In the genomic region with DNA sequence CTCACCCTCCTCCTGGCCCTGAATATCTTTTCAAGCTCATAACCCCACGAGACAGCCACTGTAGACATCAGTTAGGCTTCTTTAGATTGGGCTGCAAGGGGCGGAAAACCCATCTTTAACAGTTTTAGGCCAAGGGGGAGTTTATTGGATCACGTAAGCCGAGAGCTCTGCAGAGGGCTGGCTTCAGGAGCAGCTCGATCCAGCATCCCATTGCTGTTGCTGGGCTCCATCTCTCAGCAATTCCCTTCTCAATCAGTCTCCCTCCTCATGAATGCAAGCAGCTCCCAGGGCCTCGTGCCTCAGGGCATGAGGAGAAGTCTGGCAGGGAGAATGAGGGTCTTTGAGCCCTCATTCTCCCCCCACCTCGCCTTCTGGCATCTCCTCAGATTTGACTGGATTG, we compare ENCODE assay signal across 22 cellular contexts. TPM values are rescaled to one million over a fixed set of nuclear protein-coding genes. Genes with fewer than 3 reads are reported as not detected.
DNase-seq lines count a peak whose midpoint lies in the region; ATAC-seq, FAIRE-seq and TF ChIP-seq lines count a peak whose summit lies in the region.
"Had no signal": no experiment of that assay in that cellular context is flagged by ENCODE, and none has a peak within 500 bp of the region (broad histone marks: within the 10 kb centered on the region; RNA-seq: fewer than 3 reads in every experiment).

No MANE protein-coding gene starts in this region.

- no peak for TF ChIP-seq RAD21 in HepG2 (CRISPR knock-in tag; IDR thresholded peaks at IDR 0.05)

- FAIRE-seq in HepG2 (lab: Jason Lieb, UNC): no peak
- FAIRE-seq: A549, D721Med, GM12878, GM12892, GM18507 had no signal

- no peaks in the 10 kb centered on the region for H3K9me3 ChIP-seq in heart right ventricle
- no peaks in the 10 kb centered on the region for H3K9me3 ChIP-seq in HepG2 (ENCODE audit: low read length)
- H3K9me3 ChIP-seq: A549; BLaER1 treated with 17β-estradiol and CSF1 and Interleukin-3, amounts not matched to agents 10 nM and 100 nM; Caco-2 had no signal

- peak overlapping the region; percentile 48 for H3K4me2 ChIP-seq in HepG2 (ENCODE audit: low read depth, low read length)
- H3K4me2 ChIP-seq: A549; BLaER1 treated with 17β-estradiol and CSF1 and Interleukin-3, amounts not matched to agents 10 nM and 100 nM had no signal

- no TSS peak for BruUV-seq in HepG2 (replicated peaks; lab: Mats Ljungman, UMichigan)

- intact Hi-C loops in Right ventricle myocardium inferior (cut with DNase I) (no loop called here), heart right ventricle (cut with DNase I) (no loop called here), HepG2 (cut with micrococcal nuclease; ENCODE audit: unreplicated experiment) (loop anchor here (10.0 kb wide), 1 partner anchor 48 kb away; no protein-coding TSS in a partner anchor)

- H3K79me2 ChIP-seq in HepG2 (ENCODE audit: insufficient read depth, low read length): no peaks in the 10 kb centered on the region

- no peaks in the 10 kb centered on the region for H4K20me1 ChIP-seq in HepG2 (ENCODE audit: insufficient read depth, low read length)

- H3K36me3 ChIP-seq in heart right ventricle (peaks cover 0 to 59% (median 0%) of the 10 kb centered on the region in 9 donors), HepG2 (replicated peaks in 1 of 2; ENCODE audit: control insufficient read depth in 1 of 2, insufficient read depth in 2 of 2, low read length in 2 of 2) (no peaks in the 10 kb centered on the region; a peak in 1 of 5 replicates), rectal smooth muscle tissue (ENCODE audit: control insufficient read depth, insufficient read depth, low read length) (no peaks in the 10 kb centered on the region)

- CTCF ChIA-PET in HepG2 (lab: Yijun Ruan, JAX; ENCODE audit: low intra/inter-chr PET ratio, low total read pairs): no interaction called here

- ATAC-seq in Right ventricle myocardium inferior: no peak
- ATAC-seq in heart right ventricle: no peak
- no peak for ATAC-seq in HepG2
- no peak for ATAC-seq in GM21423 (IDR thresholded peaks at IDR 0.05; ENCODE audit: unreplicated experiment)
- ATAC-seq: A549; CD8-positive, alpha-beta T cell; GM12878 had no signal

- POLR2A ChIA-PET in HepG2 (lab: Yijun Ruan, JAX): interaction anchor here (1.5 to 1.6 kb wide), 2 partner anchors 30 to 142 kb away, joined by 3 to 10 read pairs; no protein-coding TSS in a partner anchor

- H3K27ac ChIP-seq in heart right ventricle (no peak overlapping the region), HepG2 (ENCODE audit: extremely low read length, insufficient read depth, low read length) (peak overlapping the region; percentile 91), rectal smooth muscle tissue (ENCODE audit: low read depth, low read length) (peak overlapping the region; percentile 38)
- H3K27ac ChIP-seq: 22Rv1; A549; BLaER1 treated with 17β-estradiol and CSF1 and Interleukin-3, amounts not matched to agents 10 nM and 100 nM; C4-2B had no signal

- peaks cover 0 to 15% (median 2%) of the 10 kb centered on the region in 9 donors for H3K4me1 ChIP-seq in heart right ventricle
- H3K4me1 ChIP-seq in HepG2 (ENCODE audit: insufficient read depth, low read length): peaks cover 77% of the 10 kb centered on the region
- H3K4me1 ChIP-seq in rectal smooth muscle tissue (ENCODE audit: control insufficient read depth, insufficient read depth, low read length): peaks cover 32% of the 10 kb centered on the region
- H3K4me1 ChIP-seq: A549, Caco-2 had no signal

- no peak for TF ChIP-seq CTCF in heart right ventricle (IDR thresholded peaks at IDR 0.05)
- TF ChIP-seq CTCF in HepG2 (CRISPR knock-in tag; IDR thresholded peaks at IDR 0.05): no peak

- 93 to 95% methylated on average over 7 of the region's 7 CpGs for WGBS in heart right ventricle, 2 donors
- WGBS in HepG2 (ENCODE audit: low lambda C conversion rate): 99% methylated on average over 7 of the region's 7 CpGs

- in situ Hi-C loops in HepG2 (cut with HindIII; ENCODE audit: extremely low pct_ligation_motif_present, low pct_unique_long_range_greater_than_20kb): no loop called here

- no peak for TF ChIP-seq POLR2A in HepG2 (IDR thresholded peaks at IDR 0.05; ENCODE audit: insufficient read depth in 1 of 2, low read depth in 2 of 2, low read length in 2 of 2)

- TF ChIP-seq EP300 in HepG2 (IDR thresholded peaks at IDR 0.05; ENCODE audit: low read depth in 2 of 2, low read length in 2 of 2): no peak
- TF ChIP-seq EP300 in HepG2 (CRISPR knock-in tag; IDR thresholded peaks at IDR 0.05; ENCODE audit: borderline replicate concordance): no peak

- H3K4me3 ChIP-seq in heart right ventricle: no peak overlapping the region
- H3K4me3 ChIP-seq in HepG2 (replicated peaks in 1 of 3; ENCODE audit: insufficient read depth in 1 of 3, low read depth in 2 of 3, low read length in 3 of 3): peak overlapping the region in 1 of 3 experiments; percentile 20; a peak in 1 of 6 replicates
- no peak overlapping the region for H3K4me3 ChIP-seq in rectal smooth muscle tissue (ENCODE audit: low read length)
- H3K4me3 ChIP-seq: A549; BLaER1 treated with 17β-estradiol and CSF1 and Interleukin-3, amounts not matched to agents 10 nM and 100 nM; GM12878 had no signal

- no peak overlapping the region for H2AFZ ChIP-seq in HepG2 (ENCODE audit: low read length)

- H3K27me3 ChIP-seq in heart right ventricle (no peaks in the 10 kb centered on the region), HepG2 (ENCODE audit: control insufficient read depth in 1 of 2, insufficient read depth in 2 of 2, low read length in 2 of 2) (no peaks in the 10 kb centered on the region), rectal smooth muscle tissue (ENCODE audit: control insufficient read depth, insufficient read depth, low read length) (no peaks in the 10 kb centered on the region)
- H3K27me3 ChIP-seq: BLaER1 treated with 17β-estradiol and CSF1 and Interleukin-3, amounts not matched to agents 10 nM and 100 nM had no signal

- H3K9ac ChIP-seq in HepG2 (ENCODE audit: insufficient read depth, low read depth, low read length) (peak overlapping the region; percentile 62), rectal smooth muscle tissue (ENCODE audit: low read length) (no peak overlapping the region)
- H3K9ac ChIP-seq: BLaER1 treated with 17β-estradiol and CSF1 and Interleukin-3, amounts not matched to agents 10 nM and 100 nM had no signal

- peak; percentile 11 for DNase-seq in Right ventricle myocardium inferior (ENCODE audit: missing footprints)
- DNase-seq in heart right ventricle: no peak
- peak; percentile 46 for DNase-seq in ELF-1 (ENCODE audit: low read depth, low spot score)
- DNase-seq in HepG2 (ENCODE audit: low spot score): no peak
- DNase-seq in NCI-H1694 treated with DMSO at 0.1 percent for 48 hours (lab: John Stamatoyannopoulos, UW): no peak
- DNase-seq: AML-193; Caco-2; Calu3; CD4-positive, alpha-beta T cell; CD8-positive, alpha-beta T cell; DMS79 treated with DMSO at 0.1 percent for 48 hours; GDM1 had no signal

TF ChIP-seq in HepG2, 621 proteins besides CTCF, POLR2A, EP300 and RAD21:
- peak; percentile 67 for TF ChIP-seq ZMYM3 (CRISPR knock-in tag; IDR thresholded peaks at IDR 0.05)
- TF ChIP-seq ZNF230 (CRISPR knock-in tag; IDR thresholded peaks at IDR 0.05): peak; percentile 54; the same call in 1 of the 2 replicates
- TF ChIP-seq ZNF225 (CRISPR knock-in tag; IDR thresholded peaks at IDR 0.05): no peak
- peak; percentile 100 for TF ChIP-seq ZNF329 (CRISPR knock-in tag; IDR thresholded peaks at IDR 0.05; ENCODE audit: low read depth)
TF ChIP-seq in HepG2: peak in this region for 3.

RNA-seq across cellular contexts. Expression of a gene that starts 59.4 kb away (rescaled TPM):
- 89.1 TPM for total RNA-seq in Right ventricle myocardium inferior
- 100 to 1,000 TPM in 2 of 10 donors, 10 to 100 TPM in 8; 29.7 to 157 (median 72.6) TPM for total RNA-seq in heart right ventricle
- 10 to 100 TPM; 16.8 to 35.0 TPM for polyA plus RNA-seq in heart right ventricle
- 0.34 and 0.46 TPM in 2 replicates for total RNA-seq in HepG2 (2016; rRNA removed; fragmentation: Illumina TruSeq; extraction: Trizol)
- 0.26 and 0.30 TPM in 2 replicates for total RNA-seq in HepG2 (2016; cell fraction: cytosol; rRNA removed; fragmentation: Illumina TruSeq; extraction: Trizol; ENCODE audit: low read depth)
- 0.27 and 0.35 TPM in 2 replicates for total RNA-seq in HepG2 (2016; cell fraction: insoluble cytoplasmic fraction; rRNA removed; fragmentation: Illumina TruSeq; extraction: Trizol)
- 0.28 and 0.38 TPM in 2 replicates for total RNA-seq in HepG2 (2016; cell fraction: membrane; rRNA removed; fragmentation: Illumina TruSeq; extraction: Trizol)
- 0.47 and 0.62 TPM in 2 replicates for total RNA-seq in HepG2 (2016; cell fraction: nucleus; rRNA removed; fragmentation: Illumina TruSeq; extraction: Trizol)
- polyA plus RNA-seq in HepG2 (2011; rRNA removed): 12.4 and 25.0 TPM in 2 replicates
- polyA plus RNA-seq in HepG2 (2011; cell fraction: cytosol; rRNA removed): 6.9 and 10.2 TPM in 2 replicates
- 71.2 and 100 TPM in 2 replicates for polyA plus RNA-seq in HepG2 (2011; cell fraction: nucleus; rRNA removed)
- 32.9 and 44.4 TPM in 2 replicates for polyA plus RNA-seq in HepG2 (2012)
- polyA plus RNA-seq in HepG2 (2016; cell fraction: cytosol; fragmentation: Illumina TruSeq; extraction: Trizol; ENCODE audit: low read depth): 0.14 TPM in 1 of 2 replicates, not detected in the other
- 0.26 and 0.38 TPM in 2 replicates for polyA plus RNA-seq in HepG2 (2016; cell fraction: insoluble cytoplasmic fraction; fragmentation: Illumina TruSeq; extraction: Trizol; ENCODE audit: low read depth)
- polyA plus RNA-seq in HepG2 (2016; cell fraction: membrane; fragmentation: Illumina TruSeq; extraction: Trizol; ENCODE audit: low read depth): 0.05 TPM in 1 of 2 replicates, not detected in the other
- polyA plus RNA-seq in HepG2 (2016; cell fraction: nucleus; fragmentation: Illumina TruSeq; extraction: Trizol; ENCODE audit: insufficient read depth, low read depth): 0.79 and 1.0 TPM in 2 replicates
- 2.3 and 27.8 TPM in 2 replicates for polyA minus RNA-seq in HepG2 (2011; rRNA and poly(A)+ RNA removed; ENCODE audit: low replicate concordance)
- 3.3 and 10.6 TPM in 2 replicates for polyA minus RNA-seq in HepG2 (2011; cell fraction: cytosol; rRNA and poly(A)+ RNA removed)
- polyA minus RNA-seq in HepG2 (2011; cell fraction: nucleus; rRNA and poly(A)+ RNA removed): 26.3 and 39.8 TPM in 2 replicates
- total RNA-seq: Calu3; CD8-positive, alpha-beta T cell had no signal

Comparison
In these comparisons a context has a peak if more than half of its experiments do, and no peak if none do; other contexts are left out.
1. DNase-seq: peak in Right ventricle myocardium inferior (single experiment) and ELF-1 (single experiment); none in heart right ventricle (0 of 2), HepG2 (single experiment) and NCI-H1694 treated with DMSO at 0.1 percent for 48 hours (single experiment).
2. H3K27ac ChIP-seq: peak in HepG2 (single experiment) and rectal smooth muscle tissue (single experiment); none in heart right ventricle (0 of 10).
3. RNA of a gene that starts 59.4 kb away (total RNA-seq): 89.1 TPM in Right ventricle myocardium inferior (single experiment) and 29.7 to 157 TPM in heart right ventricle; 0.26 to 0.62 TPM in HepG2; every median in the first group is over 10 times any median in the second.